Comparison of ENCODE assay signal across 20 cellular contexts in the genomic region with DNA sequence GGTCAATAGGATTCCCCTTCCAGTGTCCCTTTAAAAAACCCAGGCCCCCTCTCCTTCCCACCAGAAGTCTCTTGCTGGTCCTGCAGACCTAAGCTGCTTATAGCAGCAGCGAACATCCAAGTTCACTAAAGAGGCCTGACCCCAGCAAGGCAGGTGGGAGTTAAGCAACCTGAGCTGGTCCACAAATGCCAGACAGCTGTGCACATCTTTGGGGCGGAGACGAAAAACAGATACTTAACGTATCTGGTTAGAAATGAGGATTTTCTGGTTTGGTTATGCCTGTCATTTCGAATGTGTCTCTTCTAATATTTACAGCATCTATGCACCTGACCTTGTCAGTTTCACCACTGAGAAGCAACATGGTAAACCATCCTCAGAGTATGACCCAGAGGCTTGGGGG.
"Had no signal": no experiment of that assay in that cellular context is flagged by ENCODE, and none has a peak within 500 bp of the region (broad histone marks: within the 10 kb centered on the region; RNA-seq: fewer than 3 reads in every experiment).

No MANE protein-coding gene starts in this region.

- DNase-seq: activated CD4-positive, alpha-beta memory T cell treated with anti-CD3 and anti-CD28 coated beads, Interleukin-2, amount 10 ng/mL, durations not matched to agents 7 days and 5 days; activated CD4-positive, alpha-beta T cell treated with anti-CD3 and anti-CD28 coated beads for 36 hours; activated CD4-positive, alpha-beta T cell treated with anti-CD3 and anti-CD28 coated beads, Interleukin-2, amount 50 U/mL, for 1 hour; activated gamma-delta T cell; activated naive CD4-positive, alpha-beta T cell treated with anti-CD3 and anti-CD28 coated beads for 36 hours; activated T-cell treated with anti-CD3 and anti-CD28 coated beads for 4 hours; activated T-cell treated with anti-CD3 and anti-CD28 coated beads, Interleukin-2, amount 50 U/mL, for 48 hours; amygdala; NCI-H1092; NCI-H1417; NCI-H1694; NCI-H2029 treated with DMSO at 0.1 percent for 48 hours; NCI-H226; NCI-H774; PC-9; SHP77 treated with DMSO at 0.1 percent for 48 hours; T-helper 2 cell; T1000 had no signal

- H3K4me2 ChIP-seq: KMS-11, PC-9 had no signal

- H3K4me3 ChIP-seq: PC-9 had no signal

- H3K9ac ChIP-seq: KMS-11 had no signal

- H2AFZ ChIP-seq: PC-9 had no signal

- H3K27ac ChIP-seq: KMS-11, PC-9, VCaP had no signal
